ENCODE assay signal across 31 cellular contexts in the genomic region with DNA sequence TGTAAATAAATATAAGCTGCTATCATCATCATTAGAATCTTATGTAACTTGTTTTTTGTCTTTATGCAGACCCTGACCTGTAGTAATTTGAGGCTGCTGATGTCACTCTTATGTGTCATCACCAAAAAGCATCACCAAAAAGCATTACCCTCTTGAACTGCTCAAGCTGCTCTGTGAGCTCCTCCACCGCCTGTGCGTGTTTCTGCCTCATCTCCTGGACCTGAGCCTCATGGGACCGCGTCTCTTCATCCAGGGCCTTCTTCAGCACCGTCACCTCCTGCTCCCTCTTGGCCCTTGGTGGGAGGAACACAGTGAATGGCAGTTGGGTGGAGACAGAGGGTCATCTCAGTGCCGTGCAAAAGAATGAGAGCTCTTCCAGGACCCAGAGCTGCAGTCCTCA.
DNase-seq lines count a peak whose midpoint lies in the region; ATAC-seq and TF ChIP-seq lines count a peak whose summit lies in the region.
"Had no signal": no experiment of that assay in that cellular context is flagged by ENCODE, and none has a peak within 500 bp of the region (broad histone marks: within the 10 kb centered on the region; RNA-seq: fewer than 3 reads in every experiment).

No MANE protein-coding gene starts in this region.

- no peak overlapping the region for H3K4me3 Mint-ChIP-seq in CD8-positive, alpha-beta memory T cell
- H3K4me3 Mint-ChIP-seq in naive thymus-derived CD8-positive, alpha-beta T cell = no peak overlapping the region
- H3K4me3 Mint-ChIP-seq: activated CD4-positive, alpha-beta T cell treated with anti-CD3 and anti-CD28 coated beads for 36 hours; brain; GM23338; HFFc6; immature natural killer cell; memory B cell; stimulated activated effector memory CD8-positive, alpha-beta T cell treated with anti-CD3 and anti-CD28 coated beads, Interleukin-12 subunit alpha, Interleukin-12 subunit beta, amount 100 ng/mL, for 72 hours; type B pancreatic cell had no signal

- CTCF ChIA-PET in CD8-positive, alpha-beta memory T cell (lab: Charles Lee) = interaction anchor here (0.6 kb wide), 1 partner anchor 19 kb away, joined by 4 read pairs; no protein-coding TSS in a partner anchor

- ATAC-seq in naive thymus-derived CD8-positive, alpha-beta T cell = no peak
- ATAC-seq in GM19455 (IDR thresholded peaks at IDR 0.05; ENCODE audit: unreplicated experiment) (no peak), GM18907 (IDR thresholded peaks at IDR 0.05; ENCODE audit: unreplicated experiment) (no peak)
- ATAC-seq: activated CD4-positive, alpha-beta T cell treated with anti-CD3 and anti-CD28 coated beads for 36 hours; GM23338; left colon; stimulated activated effector memory CD8-positive, alpha-beta T cell treated with anti-CD3 and anti-CD28 coated beads, Interleukin-12 subunit alpha, Interleukin-12 subunit beta, amount 100 ng/mL, for 72 hours had no signal

- intact Hi-C loops in esophagus muscularis mucosa (cut with DNase I) = no loop called here
- intact Hi-C loops in posterior cingulate gyrus (cut with DNase I) = no loop called here

- no peak overlapping the region for H3K27ac ChIP-seq in CD8-positive, alpha-beta memory T cell (ENCODE audit: low read depth, low read length)
- peak overlapping the region; percentile 53 to 62 (median 58) for H3K27ac ChIP-seq in esophagus muscularis mucosa (replicated peaks in 1 of 4)
- H3K27ac ChIP-seq: adrenal gland, neutrophil, Peyer's patch had no signal

- no peak for TF ChIP-seq POLR2A in esophagus muscularis mucosa (IDR thresholded peaks at IDR 0.05; ENCODE audit: low read depth)

- WGBS in esophagus muscularis mucosa = 80% methylated on average over 6 of the region's 6 CpGs

- peaks cover 4% of the 10 kb centered on the region for H3K36me3 ChIP-seq in CD8-positive, alpha-beta memory T cell (ENCODE audit: insufficient read depth, low read length)
- peaks cover 12 to 100% (median 97%) of the 10 kb centered on the region in 4 donors for H3K36me3 ChIP-seq in esophagus muscularis mucosa
- H3K36me3 ChIP-seq: adrenal gland, MG63 had no signal

- H3K9me3 ChIP-seq in CD8-positive, alpha-beta memory T cell (ENCODE audit: low read length) = no peaks in the 10 kb centered on the region
- no peaks in the 10 kb centered on the region for H3K9me3 ChIP-seq in esophagus muscularis mucosa
- H3K9me3 ChIP-seq: adrenal gland, Caco-2, MG63, neutrophil, Peyer's patch had no signal

- H3K4me3 ChIP-seq in CD8-positive, alpha-beta memory T cell (ENCODE audit: low read length) = no peak overlapping the region
- no peak overlapping the region for H3K4me3 ChIP-seq in esophagus muscularis mucosa
- H3K4me3 ChIP-seq: adrenal gland, GM23338, MG63, Peyer's patch had no signal

- no peak for TF ChIP-seq EP300 in esophagus muscularis mucosa (IDR thresholded peaks at IDR 0.05)

- no peaks in the 10 kb centered on the region for H3K4me1 ChIP-seq in CD8-positive, alpha-beta memory T cell (ENCODE audit: insufficient read depth, low read length)
- H3K4me1 ChIP-seq in esophagus muscularis mucosa = peaks cover 0 to 85% (median 62%) of the 10 kb centered on the region in 4 donors
- H3K4me1 ChIP-seq: adrenal gland, Caco-2 had no signal

- no peaks in the 10 kb centered on the region for H3K27me3 Mint-ChIP-seq in CD8-positive, alpha-beta memory T cell
- no peaks in the 10 kb centered on the region for H3K27me3 Mint-ChIP-seq in naive thymus-derived CD8-positive, alpha-beta T cell
- H3K27me3 Mint-ChIP-seq: activated CD4-positive, alpha-beta T cell treated with anti-CD3 and anti-CD28 coated beads for 36 hours; memory B cell had no signal

- POLR2A ChIA-PET in CD8-positive, alpha-beta memory T cell (lab: Charles Lee) = no interaction called here
- POLR2A ChIA-PET in naive thymus-derived CD8-positive, alpha-beta T cell (lab: Charles Lee) = no interaction called here

- H3K27me3 ChIP-seq in CD8-positive, alpha-beta memory T cell (ENCODE audit: insufficient read depth, low read length, poor library complexity, severe bottlenecking) = no peaks in the 10 kb centered on the region
- H3K27me3 ChIP-seq in esophagus muscularis mucosa = no peaks in the 10 kb centered on the region
- H3K27me3 ChIP-seq: adrenal gland, MG63, neutrophil, Peyer's patch had no signal

- H3K36me3 Mint-ChIP-seq in CD8-positive, alpha-beta memory T cell = peaks cover 5 to 32% (median 8%) of the 10 kb centered on the region in 3 donors
- H3K36me3 Mint-ChIP-seq in naive thymus-derived CD8-positive, alpha-beta T cell = peaks cover 0 to 46% (median 5%) of the 10 kb centered on the region in 3 donors
- H3K36me3 Mint-ChIP-seq: brain had no signal

- peak overlapping the region in 5 of 8 donors; percentile 2 to 81 (median 30) for H3K27ac Mint-ChIP-seq in CD8-positive, alpha-beta memory T cell
- H3K27ac Mint-ChIP-seq in naive thymus-derived CD8-positive, alpha-beta T cell = peak overlapping the region in 7 of 10 donors; percentile 25 to 74 (median 51)
- H3K27ac Mint-ChIP-seq: activated CD4-positive, alpha-beta T cell treated with anti-CD3 and anti-CD28 coated beads for 36 hours; brain; GM23338; HFFc6; memory B cell; progenitor cell of endocrine pancreas; stimulated activated effector memory CD8-positive, alpha-beta T cell treated with anti-CD3 and anti-CD28 coated beads, Interleukin-12 subunit alpha, Interleukin-12 subunit beta, amount 100 ng/mL, for 72 hours; type B pancreatic cell had no signal

- DNase-seq in CD8-positive, alpha-beta memory T cell = no peak
- DNase-seq in HT1080 (ENCODE audit: low read depth) (peak; percentile 13), esophagus muscularis mucosa (ENCODE audit: extremely low spot score) (no peak), posterior cingulate gyrus (no peak)
- DNase-seq in naive thymus-derived CD8-positive, alpha-beta T cell = no peak
- DNase-seq: activated CD4-positive, alpha-beta T cell treated with anti-CD3 and anti-CD28 coated beads for 36 hours; activated gamma-delta T cell; adrenal gland; Caco-2; cerebellar nuclear complex; dermis blood vessel endothelial cell; HFFc6; immature natural killer cell; KBM-7; left colon; MG63; NCI-H1105; NCI-H187; NCI-H82; Peyer's patch; SIG-M5; substantia nigra had no signal

- TF ChIP-seq CTCF in esophagus muscularis mucosa (IDR thresholded peaks at IDR 0.05) = no peak

- H3K4me1 Mint-ChIP-seq in CD8-positive, alpha-beta memory T cell = no peaks in the 10 kb centered on the region
- H3K4me1 Mint-ChIP-seq in naive thymus-derived CD8-positive, alpha-beta T cell = peaks cover 0 to 7% (median 0%) of the 10 kb centered on the region in 4 donors
- H3K4me1 Mint-ChIP-seq: activated CD4-positive, alpha-beta T cell treated with anti-CD3 and anti-CD28 coated beads for 36 hours; brain; immature natural killer cell; memory B cell; stimulated activated effector memory CD8-positive, alpha-beta T cell treated with anti-CD3 and anti-CD28 coated beads, Interleukin-12 subunit alpha, Interleukin-12 subunit beta, amount 100 ng/mL, for 72 hours had no signal

- no peaks in the 10 kb centered on the region for H3K9me3 Mint-ChIP-seq in CD8-positive, alpha-beta memory T cell
- no peaks in the 10 kb centered on the region for H3K9me3 Mint-ChIP-seq in naive thymus-derived CD8-positive, alpha-beta T cell
- H3K9me3 Mint-ChIP-seq: brain; GM23338; HFFc6; memory B cell; stimulated activated effector memory CD8-positive, alpha-beta T cell treated with anti-CD3 and anti-CD28 coated beads, Interleukin-12 subunit alpha, Interleukin-12 subunit beta, amount 100 ng/mL, for 72 hours; type B pancreatic cell had no signal
